8 cellular contexts compared by ENCODE assay signal in genomic region chr14:77032854-77033621, GRCh38. TPM values are rescaled to one million over a fixed set of nuclear protein-coding genes. Genes with fewer than 3 reads are reported as not detected.
DNase-seq lines count a peak whose midpoint lies in the region; ATAC-seq, FAIRE-seq and TF ChIP-seq lines count a peak whose summit lies in the region.

No MANE protein-coding gene starts in this region.

- ATAC-seq in GM12878 (peak; percentile 63), GM21423 (IDR thresholded peaks at IDR 0.05; ENCODE audit: unreplicated experiment) (no peak)

- H3K4me1 ChIP-seq in GM12878 (ENCODE audit: control insufficient read depth, insufficient read depth, low read length), result peaks cover 55% of the 10 kb centered on the region

- in situ Hi-C loops in GM12878 (cut with MboI), result no loop called here

- peak overlapping the region; percentile 94 for H3K9ac ChIP-seq in GM12878 (ENCODE audit: control insufficient read depth, insufficient read depth, low read length)

- TF ChIP-seq CTCF in GM12878 (IDR thresholded peaks at IDR 0.05 in 2 of 3, conservative IDR thresholded peaks at IDR 0.05 in 1 of 3; ENCODE audit: control insufficient read depth in 2 of 3, extremely low read depth in 1 of 3, insufficient read depth in 1 of 3, low read depth in 3 of 3, low read length in 3 of 3) (peak in 2 of 3 experiments; percentile 17 to 29; a peak in 2 of 6 replicates), retinal pigment epithelial cell (conservative IDR thresholded peaks at IDR 0.05; ENCODE audit: low read depth, low read length) (peak; percentile 22)

- POLR2A ChIA-PET in HEK293T (lab: Yijun Ruan, JAX) (interaction anchor here (0.9 to 8.8 kb wide), 4 partner anchors 8 to 77 kb away, joined by 3 to 94 read pairs (median 4); no protein-coding TSS in a partner anchor), GM12878 (lab: Charles Lee) (interaction anchor here (0.5 to 10.5 kb wide), 11 partner anchors 9 to 90 kb away, joined by 3 to 151 read pairs (median 10); no protein-coding TSS in a partner anchor)

- no peaks in the 10 kb centered on the region for H3K9me3 ChIP-seq in GM12878 (replicated peaks; ENCODE audit: control insufficient read depth, insufficient read depth, low read length)

- peak; percentile 14 to 45; a peak in 1 of 4 replicates for TF ChIP-seq EP300 in GM12878 (IDR thresholded peaks at IDR 0.05; ENCODE audit: borderline replicate concordance in 1 of 2, control insufficient read depth in 1 of 2, low read depth in 2 of 2, low read length in 2 of 2)

- H3K27ac ChIP-seq in GM12878 (ENCODE audit: control insufficient read depth, insufficient read depth), result peak overlapping the region; percentile 99

- no peaks in the 10 kb centered on the region for H4K20me1 ChIP-seq in GM12878 (ENCODE audit: control insufficient read depth, insufficient read depth)

- H3K4me3 ChIP-seq in GM12878 (peak overlapping the region; percentile 78), retinal pigment epithelial cell (ENCODE audit: low read length) (peak overlapping the region; percentile 60)

- CTCF ChIA-PET in HEK293T (lab: Yijun Ruan, JAX) (interaction anchor here (0.7 kb wide), 1 partner anchor 20 kb away, joined by 3 read pairs; no protein-coding TSS in a partner anchor), GM12878 (lab: Yijun Ruan, JAX) (interaction anchor here (0.7 to 3.3 kb wide), 7 partner anchors 9 to 120 kb away, joined by 3 to 11 read pairs (median 4); no protein-coding TSS in a partner anchor)

- 23% methylated on average over 50 of the region's 50 CpGs for WGBS in GM12878 (ENCODE audit: insufficient coverage, insufficient replicate concordance, low lambda C conversion rate, missing lambda C conversion rate)

- intact Hi-C loops in GM12878 (cut with micrococcal nuclease; ENCODE audit: unreplicated experiment), result no loop called here

- H3K36me3 ChIP-seq in GM12878 (ENCODE audit: control insufficient read depth in 2 of 2, insufficient read depth in 2 of 2, low read length in 1 of 2), result no peaks in the 10 kb centered on the region

- H3K4me2 ChIP-seq in GM12878 (ENCODE audit: control insufficient read depth, insufficient read depth), result peak overlapping the region; percentile 97

- peak; percentile 65 for TF ChIP-seq POLR2A in GM12878 (IDR thresholded peaks at IDR 0.05; ENCODE audit: low read depth, low read length)

- TSS peak; percentile 80 for BruUV-seq in GM12878 (replicated peaks; lab: Mats Ljungman, UMichigan)

- SMC1A ChIA-PET in GM12878 (lab: Charles Lee; ENCODE audit: uncharacterized antibody, unreplicated experiment), result interaction anchor here (0.9 to 11.2 kb wide), 8 partner anchors 10 to 121 kb away, joined by 4 to 133 read pairs (median 16); no protein-coding TSS in a partner anchor

- no peak for FAIRE-seq in GM12878 (lab: Jason Lieb, UNC)

- H3K79me2 ChIP-seq in GM12878 (ENCODE audit: control insufficient read depth, insufficient read depth, low read length), result peaks cover 12% of the 10 kb centered on the region

- peak; percentile 39; the same call in 1 of the 2 replicates for TF ChIP-seq RAD21 in GM12878 (IDR thresholded peaks at IDR 0.05; ENCODE audit: insufficient read depth, low read depth, low read length)

- H3K27me3 ChIP-seq in GM12878 (replicated peaks in 1 of 2; ENCODE audit: control insufficient read depth in 2 of 2, insufficient read depth in 2 of 2, low read length in 1 of 2), result no peaks in the 10 kb centered on the region

- RAD21 ChIA-PET in GM12878 (lab: Charles Lee; ENCODE audit: unreplicated experiment), result interaction anchor here (0.6 to 3.2 kb wide), 10 partner anchors 9 to 120 kb away, joined by 3 to 27 read pairs (median 4); no protein-coding TSS in a partner anchor

- peak overlapping the region; percentile 2; the same call in 1 of the 2 replicates for H2AFZ ChIP-seq in GM12878 (ENCODE audit: control insufficient read depth, low read depth, low read length)

- peak; percentile 61 for DNase-seq in CMK (ENCODE audit: low read depth)
- DNase-seq in HEK293T (ENCODE audit: extremely low spot score), result peak; percentile 74
- DNase-seq in NCI-H2029 (lab: John Stamatoyannopoulos, UW), result peak; percentile 88
- DNase-seq in T1000 (lab: John Stamatoyannopoulos, UW), result peak; percentile 90
- no peak for DNase-seq in GM12878 (ENCODE audit: low read depth, low spot score)
- peak in 50 of 51 donors; percentile 35 to 90 (median 72) for DNase-seq in hypothalamus (lab: John Stamatoyannopoulos, UW)
- peak; percentile 97 for DNase-seq in retinal pigment epithelial cell (ENCODE audit: low read depth)

TF ChIP-seq in HEK293T, 16 proteins besides CTCF, POLR2A, EP300 and RAD21:
- TF ChIP-seq BHLHE40 (IDR thresholded peaks at IDR 0.05; ENCODE audit: borderline replicate concordance) (no peak), L3MBTL2 (conservative IDR thresholded peaks at IDR 0.05) (peak; percentile 28; the same call in 1 of the 2 replicates), ZNF384 (IDR thresholded peaks at IDR 0.05) (peak; percentile 98)
- TF ChIP-seq, protein P1, sequence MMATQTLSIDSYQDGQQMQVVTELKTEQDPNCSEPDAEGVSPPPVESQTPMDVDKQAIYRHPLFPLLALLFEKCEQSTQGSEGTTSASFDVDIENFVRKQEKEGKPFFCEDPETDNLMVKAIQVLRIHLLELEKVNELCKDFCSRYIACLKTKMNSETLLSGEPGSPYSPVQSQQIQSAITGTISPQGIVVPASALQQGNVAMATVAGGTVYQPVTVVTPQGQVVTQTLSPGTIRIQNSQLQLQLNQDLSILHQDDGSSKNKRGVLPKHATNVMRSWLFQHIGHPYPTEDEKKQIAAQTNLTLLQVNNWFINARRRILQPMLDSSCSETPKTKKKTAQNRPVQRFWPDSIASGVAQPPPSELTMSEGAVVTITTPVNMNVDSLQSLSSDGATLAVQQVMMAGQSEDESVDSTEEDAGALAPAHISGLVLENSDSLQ (IDR thresholded peaks at IDR 0.05), result peak; percentile 92
TF ChIP-seq in HEK293T: peak in this region for 3.

TF ChIP-seq in GM12878, 131 proteins besides CTCF, POLR2A, EP300 and RAD21 (continues in another document):
- no peak for TF ChIP-seq SIX5 (IDR thresholded peaks at IDR 0.05; ENCODE audit: low read depth, low read length, severe bottlenecking)
- TF ChIP-seq MEF2A (IDR thresholded peaks at IDR 0.05; ENCODE audit: insufficient read depth, low read depth, low read length), result 0 out of 2 replicates have a peak, but pooled peaks have one; percentile 47
- TF ChIP-seq TARDBP (IDR thresholded peaks at IDR 0.05; ENCODE audit: borderline replicate concordance), result 0 out of 2 replicates have a peak, but pooled peaks have one; percentile 56
- peak; percentile 44 for TF ChIP-seq ATF7 (IDR thresholded peaks at IDR 0.05; ENCODE audit: low read depth)
- TF ChIP-seq BCL11A (IDR thresholded peaks at IDR 0.05; ENCODE audit: low read depth, low read length), result peak; percentile 26; the same call in 1 of the 2 replicates
- no peak for TF ChIP-seq ZBED1 (IDR thresholded peaks at IDR 0.05; ENCODE audit: borderline replicate concordance)
- no peak for TF ChIP-seq MYC (IDR thresholded peaks at IDR 0.05; ENCODE audit: insufficient read depth, insufficient read length, insufficient replicate concordance, low read length, severe bottlenecking)
- TF ChIP-seq IKZF2 (IDR thresholded peaks at IDR 0.05), result peak in 1 of 2 experiments; percentile 60; a peak in 3 of 4 replicates
- peak in 1 of 2 experiments; percentile 92; a peak in 2 of 4 replicates for TF ChIP-seq CEBPB (IDR thresholded peaks at IDR 0.05; ENCODE audit: borderline replicate concordance in 1 of 2, low read depth in 2 of 2, low read length in 2 of 2)
- peak; percentile 57; the same call in 1 of the 2 replicates for TF ChIP-seq POLR2AphosphoS2 (IDR thresholded peaks at IDR 0.05; ENCODE audit: low read depth, low read length)

RNA-seq across cellular contexts. Expression of gene IRF2BPL, which starts 4.5 kb away (rescaled TPM):
- total RNA-seq in GM12878 (2013; cell fraction: nucleolus; rRNA removed), result 24.2 and 27.6 TPM in 2 replicates
- total RNA-seq in GM12878 (2014; rRNA removed), result 19.1 and 22.8 TPM in 2 replicates
- total RNA-seq in GM12878 (2014; rRNA removed; fragmentation: Illumina TruSeq; extraction: Trizol), result 2.8 and 3.4 TPM in 2 replicates
- 33.3 and 34.5 TPM in 2 replicates for total RNA-seq in GM12878 (2021)
- 3.2 TPM for polyA plus RNA-seq in GM12878 (2011; ENCODE audit: low read depth)
- polyA plus RNA-seq in GM12878 (2011; rRNA removed), result 8.3 and 9.7 TPM in 2 replicates
- polyA plus RNA-seq in GM12878 (2011; cell fraction: cytosol; rRNA removed), result 11.4 and 14.5 TPM in 2 replicates
- polyA plus RNA-seq in GM12878 (2011; cell fraction: nucleus; rRNA removed), result 25.0 and 34.8 TPM in 2 replicates
- polyA plus RNA-seq in GM12878 (2012), result 13.7 and 15.9 TPM in 2 replicates
- polyA plus RNA-seq in GM12878 (2014; fragmentation: Illumina TruSeq; extraction: Trizol), result 1.6 and 2.9 TPM in 2 replicates
- 1 to 10 TPM; 1.2 to 1.9 TPM for polyA plus RNA-seq in GM12878 (2014; fragmentation: Nextera tagmentation; extraction: Ambion mirVana)
- polyA plus RNA-seq in GM12878 (2014; rRNA removed), result 11.6 and 14.4 TPM in 2 replicates
- 1 to 10 TPM; 1.4 to 2.3 TPM for polyA plus RNA-seq in GM12878 (2016; fragmentation: Nextera tagmentation; extraction: Ambion mirVana)
- 7.2 and 13.4 TPM in 2 replicates for polyA minus RNA-seq in GM12878 (2011; rRNA and poly(A)+ RNA removed)
- 19.1 and 23.4 TPM in 2 replicates for polyA minus RNA-seq in GM12878 (2011; cell fraction: cytosol; rRNA and poly(A)+ RNA removed)
- 16.6 and 29.0 TPM in 2 replicates for polyA minus RNA-seq in GM12878 (2011; cell fraction: nucleus; rRNA and poly(A)+ RNA removed)
